Comparison of ENCODE assay signal across 13 cellular contexts in genomic region chr1:182348916-182349747, GRCh38. TPM values are rescaled to one million over a fixed set of nuclear protein-coding genes. Genes with fewer than 3 reads are reported as not detected.
DNase-seq lines count a peak whose midpoint lies in the region; ATAC-seq and TF ChIP-seq lines count a peak whose summit lies in the region.
"Had no signal": no experiment of that assay in that cellular context is flagged by ENCODE, and none has a peak within 500 bp of the region (broad histone marks: within the 10 kb centered on the region; RNA-seq: fewer than 3 reads in every experiment).

No MANE protein-coding gene starts in this region.

- H3K4me1 Mint-ChIP-seq in chondrocyte (ENCODE audit: low read depth): peaks cover 12% of the 10 kb centered on the region
- H3K4me1 Mint-ChIP-seq: activated naive CD4-positive, alpha-beta T cell treated with anti-CD3 and anti-CD28 coated beads, Interleukin-2, amount 10 ng/mL, durations not matched to agents 7 days and 5 days had no signal

- no peak overlapping the region for H3K4me3 Mint-ChIP-seq in chondrocyte (ENCODE audit: unreplicated experiment)
- H3K4me3 Mint-ChIP-seq: activated naive CD4-positive, alpha-beta T cell treated with anti-CD3 and anti-CD28 coated beads, Interleukin-2, amount 10 ng/mL, durations not matched to agents 7 days and 5 days; naive thymus-derived CD4-positive, alpha-beta T cell had no signal

- peak; percentile 13 for TF ChIP-seq CTCF in chondrocyte (IDR thresholded peaks at IDR 0.05)
- no peak for TF ChIP-seq CTCF in smooth muscle cell (IDR thresholded peaks at IDR 0.05; ENCODE audit: borderline replicate concordance, insufficient read depth, poor library complexity, severe bottlenecking)
- no peak for TF ChIP-seq CTCF in WERI-Rb-1 (IDR thresholded peaks at IDR 0.05; ENCODE audit: low read depth, low read length)

- no peaks in the 10 kb centered on the region for H3K79me2 ChIP-seq in smooth muscle cell (ENCODE audit: low read depth)

- H3K27ac ChIP-seq in right cardiac atrium (ENCODE audit: low read length) (peak overlapping the region; percentile 83), smooth muscle cell (ENCODE audit: low read depth) (peak overlapping the region; percentile 29), WERI-Rb-1 (no peak overlapping the region)
- H3K27ac ChIP-seq: BLaER1 treated with 17β-estradiol and CSF1 and Interleukin-3, amounts not matched to agents 10 nM and 100 nM had no signal

- 60% methylated on average over 7 of the region's 7 CpGs for WGBS in right cardiac atrium
- 56% methylated on average over 7 of the region's 7 CpGs for WGBS in smooth muscle cell (ENCODE audit: low lambda C conversion rate)

- H3K9me3 ChIP-seq in right cardiac atrium (ENCODE audit: control insufficient read depth, low read length): no peaks in the 10 kb centered on the region
- H3K9me3 ChIP-seq in smooth muscle cell (replicated peaks; ENCODE audit: low read depth): no peaks in the 10 kb centered on the region
- no peaks in the 10 kb centered on the region for H3K9me3 ChIP-seq in WERI-Rb-1 (ENCODE audit: severe bottlenecking)
- H3K9me3 ChIP-seq: BLaER1 treated with 17β-estradiol and CSF1 and Interleukin-3, amounts not matched to agents 10 nM and 100 nM had no signal

- H3K9me3 Mint-ChIP-seq in chondrocyte (ENCODE audit: low read depth): no peaks in the 10 kb centered on the region
- H3K9me3 Mint-ChIP-seq: activated naive CD4-positive, alpha-beta T cell treated with anti-CD3 and anti-CD28 coated beads, Interleukin-2, amount 10 ng/mL, durations not matched to agents 7 days and 5 days; naive thymus-derived CD4-positive, alpha-beta T cell had no signal

- no peak overlapping the region for H3K4me2 ChIP-seq in smooth muscle cell
- H3K4me2 ChIP-seq: BLaER1 treated with 17β-estradiol and CSF1 and Interleukin-3, amounts not matched to agents 10 nM and 100 nM had no signal

- ATAC-seq in right cardiac atrium (peak; percentile 89 to 92), HG03565 (IDR thresholded peaks at IDR 0.05; ENCODE audit: unreplicated experiment) (no peak)
- ATAC-seq: naive thymus-derived CD4-positive, alpha-beta T cell had no signal

- H3K36me3 Mint-ChIP-seq in chondrocyte (ENCODE audit: low read depth): peaks cover 1% of the 10 kb centered on the region
- H3K36me3 Mint-ChIP-seq: activated naive CD4-positive, alpha-beta T cell treated with anti-CD3 and anti-CD28 coated beads, Interleukin-2, amount 10 ng/mL, durations not matched to agents 7 days and 5 days; naive thymus-derived CD4-positive, alpha-beta T cell had no signal

- intact Hi-C loops in right cardiac atrium (cut with DNase I): no loop called here

- H3K27ac Mint-ChIP-seq in chondrocyte (ENCODE audit: unreplicated experiment): peak overlapping the region; percentile 94
- H3K27ac Mint-ChIP-seq: activated naive CD4-positive, alpha-beta T cell treated with anti-CD3 and anti-CD28 coated beads, Interleukin-2, amount 10 ng/mL, durations not matched to agents 7 days and 5 days had no signal

- H3K9ac ChIP-seq in smooth muscle cell (ENCODE audit: low read depth): no peak overlapping the region
- H3K9ac ChIP-seq: BLaER1 treated with 17β-estradiol and CSF1 and Interleukin-3, amounts not matched to agents 10 nM and 100 nM had no signal

- peak overlapping the region; percentile 10 for H2AFZ ChIP-seq in smooth muscle cell (ENCODE audit: low read depth)

- H3K4me3 ChIP-seq in right cardiac atrium (ENCODE audit: low read length) (no peak overlapping the region), smooth muscle cell (no peak overlapping the region), WERI-Rb-1 (ENCODE audit: low read depth, low read length) (no peak overlapping the region)
- H3K4me3 ChIP-seq: BLaER1 treated with 17β-estradiol and CSF1 and Interleukin-3, amounts not matched to agents 10 nM and 100 nM had no signal

- H3K27me3 ChIP-seq in right cardiac atrium (ENCODE audit: control insufficient read depth, insufficient read depth) (no peaks in the 10 kb centered on the region), smooth muscle cell (ENCODE audit: low read depth) (no peaks in the 10 kb centered on the region), WERI-Rb-1 (ENCODE audit: insufficient read depth, low read depth, severe bottlenecking) (no peaks in the 10 kb centered on the region)
- H3K27me3 ChIP-seq: BLaER1 treated with 17β-estradiol and CSF1 and Interleukin-3, amounts not matched to agents 10 nM and 100 nM had no signal

- DNase-seq in GM04503 (ENCODE audit: low read depth) (peak; percentile 38), chondrocyte (ENCODE audit: low spot score) (no peak), right cardiac atrium (peak in 2 of 3 donors; percentile 60 to 68), smooth muscle cell (lab: John Stamatoyannopoulos, UW; ENCODE audit: unreplicated experiment) (no peak), WERI-Rb-1 (no peak), DMS79 (lab: John Stamatoyannopoulos, UW) (no peak), cerebellar nuclear complex (lab: John Stamatoyannopoulos, UW) (no peak)
- DNase-seq: activated naive CD4-positive, alpha-beta T cell treated with anti-CD3 and anti-CD28 coated beads, Interleukin-2, amount 10 ng/mL, durations not matched to agents 7 days and 5 days; naive thymus-derived CD4-positive, alpha-beta T cell; NCI-H774; T-helper 9 cell had no signal

- H3K27me3 Mint-ChIP-seq in chondrocyte (ENCODE audit: low read depth): no peaks in the 10 kb centered on the region

- H3K4me1 ChIP-seq in right cardiac atrium (ENCODE audit: control insufficient read depth, insufficient read depth, low read length) (peaks cover 4% of the 10 kb centered on the region), smooth muscle cell (ENCODE audit: low read depth) (peaks cover 8% of the 10 kb centered on the region)
- H3K4me1 ChIP-seq: BLaER1 treated with 17β-estradiol and CSF1 and Interleukin-3, amounts not matched to agents 10 nM and 100 nM had no signal

- H3F3A ChIP-seq in smooth muscle cell (ENCODE audit: low read depth): no peaks in the 10 kb centered on the region

- H4K20me1 ChIP-seq in smooth muscle cell (ENCODE audit: low read depth): no peaks in the 10 kb centered on the region
- H4K20me1 ChIP-seq: BLaER1 treated with 17β-estradiol and CSF1 and Interleukin-3, amounts not matched to agents 10 nM and 100 nM had no signal

- no peaks in the 10 kb centered on the region for H3K36me3 ChIP-seq in smooth muscle cell (ENCODE audit: low read depth)
- no peaks in the 10 kb centered on the region for H3K36me3 ChIP-seq in WERI-Rb-1
- H3K36me3 ChIP-seq: BLaER1 treated with 17β-estradiol and CSF1 and Interleukin-3, amounts not matched to agents 10 nM and 100 nM had no signal

RNA-seq across cellular contexts. Expression of gene GLUL, which starts 42.5 kb away (rescaled TPM):
- 79.1 to 122 TPM (median 94.4 TPM) in 3 replicates for total RNA-seq in chondrocyte
- total RNA-seq in right cardiac atrium: 100 to 1,000 TPM; 303 to 361 (median 342) TPM
- 199 TPM for polyA plus RNA-seq in right cardiac atrium
- total RNA-seq in smooth muscle cell: 108 and 133 TPM in 2 replicates
- polyA plus RNA-seq in smooth muscle cell: 104 and 127 TPM in 2 replicates

RNA-seq across cellular contexts. Expression of gene TEDDM1, which starts 51.3 kb away (rescaled TPM):
- total RNA-seq in chondrocyte: not detected in 3 replicates
- total RNA-seq in right cardiac atrium: not detected
- polyA plus RNA-seq in right cardiac atrium: not detected
- not detected in 2 replicates for total RNA-seq in smooth muscle cell
- not detected in 2 replicates for polyA plus RNA-seq in smooth muscle cell
- total RNA-seq: naive thymus-derived CD4-positive, alpha-beta T cell had no signal

Comparison
In these comparisons a context has a peak if more than half of its experiments do, and no peak if none do; other contexts are left out.
1. DNase-seq: peak in GM04503 (single experiment) and right cardiac atrium (2 of 3); none in chondrocyte (single experiment), smooth muscle cell (single experiment), WERI-Rb-1 (single experiment), DMS79 (single experiment) and cerebellar nuclear complex (0 of 2).